In genomic region chr1:94648225-94649007, GRCh38 we compare ENCODE assay signal across 14 cellular contexts.
DNase-seq lines count a peak whose midpoint lies in the region; ATAC-seq, FAIRE-seq and TF ChIP-seq lines count a peak whose summit lies in the region.
"Had no signal": no experiment of that assay in that cellular context is flagged by ENCODE, and none has a peak within 500 bp of the region (broad histone marks: within the 10 kb centered on the region; RNA-seq: fewer than 3 reads in every experiment).

No MANE protein-coding gene starts in this region.

- H3K9me3 ChIP-seq in GM23248 (ENCODE audit: low read depth) = no peaks in the 10 kb centered on the region
- no peaks in the 10 kb centered on the region for H3K9me3 ChIP-seq in K562 (replicated peaks; ENCODE audit: control insufficient read depth, insufficient read depth, low read depth, low read length)

- DNase-seq in GM23248 (peak; percentile 99), K562 (ENCODE audit: extremely low read depth in 1 of 4, low spot score in 3 of 4) (peak; percentile 21 to 58 (median 37)), iris pigment epithelial cell (ENCODE audit: low read depth) (peak; percentile 100), hypothalamus (lab: John Stamatoyannopoulos, UW) (no peak), putamen (ENCODE audit: low spot score) (no peak)
- no peak for DNase-seq in activated T-helper 2 cell treated with anti-CD3 and anti-CD28 coated beads, Interferon-gamma antibody, Interleukin-2, Interleukin-4, amounts not matched to agents 10 μg/mL and 5 μg/mL and 100 μg/mL, durations not matched to agents 14 hours and 24 hours and 36 hours (ENCODE audit: low spot score)
- no peak for DNase-seq in stimulated activated naive CD4-positive, alpha-beta T cell treated with Interleukin-2 at 50 U/mL for 16 hours (lab: John Stamatoyannopoulos, UW)
- DNase-seq: activated CD4-positive, alpha-beta T cell treated with anti-CD3 and anti-CD28 coated beads for 36 hours; DND-41; NCI-H526; stimulated activated naive CD8-positive, alpha-beta T cell treated with anti-CD3 and anti-CD28 coated beads, Interleukin-15, Interleukin-2, amounts not matched to agents 100 U/mL and 50 U/mL, for 24 hours had no signal

- TF ChIP-seq RAD21 in K562 (CRISPR knock-in tag; conservative IDR thresholded peaks at IDR 0.05 in 1 of 2, IDR thresholded peaks at IDR 0.05 in 1 of 2) = no peak

- WGBS in GM23248 (ENCODE audit: low coverage in 1 of 2, low lambda C conversion rate in 2 of 2, missing lambda C conversion rate in 2 of 2), 2 experiments = 14 to 16% methylated on average over 14 of the region's 14 CpGs
- 4% methylated on average over 14 of the region's 14 CpGs for WGBS in K562 (ENCODE audit: insufficient coverage, low coverage, missing lambda C conversion rate)

- peaks cover 1% of the 10 kb centered on the region for H3K4me1 Mint-ChIP-seq in activated T-helper 2 cell treated with anti-CD3 and anti-CD28 coated beads, Interferon-gamma antibody, Interleukin-2, Interleukin-4, amounts not matched to agents 10 μg/mL and 5 μg/mL and 100 μg/mL, durations not matched to agents 14 hours and 24 hours and 36 hours (ENCODE audit: low read depth)
- H3K4me1 Mint-ChIP-seq: activated CD4-positive, alpha-beta T cell treated with anti-CD3 and anti-CD28 coated beads for 36 hours; central memory CD8-positive, alpha-beta T cell; neural progenitor cell had no signal

- H3K9me2 ChIP-seq in GM23248 (ENCODE audit: insufficient read depth) = no peaks in the 10 kb centered on the region

- ATAC-seq in K562 = peak; percentile 90
- ATAC-seq: activated CD4-positive, alpha-beta T cell treated with anti-CD3 and anti-CD28 coated beads for 36 hours; stimulated activated naive CD8-positive, alpha-beta T cell treated with anti-CD3 and anti-CD28 coated beads, Interleukin-15, Interleukin-2, amounts not matched to agents 100 U/mL and 50 U/mL, for 24 hours had no signal

- in situ Hi-C loops in GM23248 (cut with MboI) = no loop called here
- in situ Hi-C loops in K562 (cut with MboI) = no loop called here

- H3K4me3 ChIP-seq in GM23248 = no peak overlapping the region
- no peak overlapping the region for H3K4me3 ChIP-seq in K562
- H3K4me3 ChIP-seq in skin epidermis = no peak overlapping the region
- H3K4me3 ChIP-seq: neural progenitor cell had no signal

- H3K27me3 ChIP-seq in GM23248 (replicated peaks; ENCODE audit: insufficient read depth) = no peaks in the 10 kb centered on the region
- peaks cover 0 to 10% of the 10 kb centered on the region in 2 experiments; a peak in 3 of 5 replicates for H3K27me3 ChIP-seq in K562 (ENCODE audit: control insufficient read depth in 2 of 2, insufficient read depth in 2 of 2, low read length in 2 of 2)
- H3K27me3 ChIP-seq: neural progenitor cell had no signal

- peak; percentile 75; the same call in 1 of the 2 replicates for TF ChIP-seq EP300 in K562 (IDR thresholded peaks at IDR 0.05; ENCODE audit: low read length)

- H4K20me1 ChIP-seq in GM23248 (ENCODE audit: insufficient read depth) (no peaks in the 10 kb centered on the region), K562 (replicated peaks; ENCODE audit: control insufficient read depth, insufficient read depth, low read length) (no peaks in the 10 kb centered on the region)

- POLR2A ChIA-PET in K562 (lab: Yijun Ruan, JAX) = no interaction called here

- BruUV-seq in K562 (replicated peaks; lab: Mats Ljungman, UMichigan) = no TSS peak

- no peak for TF ChIP-seq CTCF in K562 (IDR thresholded peaks at IDR 0.05 in 2 of 3, conservative IDR thresholded peaks at IDR 0.05 in 1 of 3; ENCODE audit: insufficient read depth in 2 of 3, low read depth in 1 of 3, low read length in 3 of 3)

- H2AFZ ChIP-seq in GM23248 = 0 out of 2 replicates have a peak overlapping the region, but pooled peaks have one; percentile 18
- no peak overlapping the region for H2AFZ ChIP-seq in K562 (ENCODE audit: low read depth, low read length)
- H2AFZ ChIP-seq: neural progenitor cell had no signal

- H3K4me1 ChIP-seq in GM23248 (ENCODE audit: insufficient read depth) (peaks cover 48% of the 10 kb centered on the region), K562 (replicated peaks in 1 of 2; ENCODE audit: control insufficient read depth in 2 of 2, insufficient read depth in 2 of 2, low read length in 2 of 2) (peaks cover 0 to 11% of the 10 kb centered on the region in 2 experiments; a peak in 1 of 5 replicates)

- H3F3A ChIP-seq in GM23248 (ENCODE audit: insufficient read depth) = peaks cover 40% of the 10 kb centered on the region

- H3K36me3 ChIP-seq in GM23248 (ENCODE audit: low read depth) = no peaks in the 10 kb centered on the region
- no peaks in the 10 kb centered on the region for H3K36me3 ChIP-seq in K562 (ENCODE audit: control insufficient read depth, insufficient read depth, low read length)
- H3K36me3 ChIP-seq: neural progenitor cell had no signal

- peak overlapping the region; percentile 62 for H3K27ac ChIP-seq in GM23248
- H3K27ac ChIP-seq in K562 (ENCODE audit: extremely low read depth, low read depth, low read length) = no peak overlapping the region
- H3K27ac ChIP-seq in skin epidermis = peak overlapping the region in 15 of 21 experiments; percentile 2 to 67 (median 49)
- H3K27ac ChIP-seq: neural progenitor cell had no signal

- H3K9ac ChIP-seq in GM23248 = peak overlapping the region; percentile 7; the same call in 1 of the 2 replicates
- H3K9ac ChIP-seq in K562 (ENCODE audit: insufficient read depth in 1 of 2, low read depth in 2 of 2, low read length in 2 of 2) = no peak overlapping the region
- H3K9ac ChIP-seq: neural progenitor cell had no signal

- peak overlapping the region; percentile 54 for H3K4me2 ChIP-seq in GM23248 (ENCODE audit: unreplicated experiment)
- no peak overlapping the region for H3K4me2 ChIP-seq in K562 (ENCODE audit: insufficient read depth, low read length)
- H3K4me2 ChIP-seq: neural progenitor cell had no signal

- H3K4me3 Mint-ChIP-seq in activated T-helper 2 cell treated with anti-CD3 and anti-CD28 coated beads, Interferon-gamma antibody, Interleukin-2, Interleukin-4, amounts not matched to agents 10 μg/mL and 5 μg/mL and 100 μg/mL, durations not matched to agents 14 hours and 24 hours and 36 hours (ENCODE audit: low read depth) = no peak overlapping the region
- H3K4me3 Mint-ChIP-seq: activated CD4-positive, alpha-beta T cell treated with anti-CD3 and anti-CD28 coated beads for 36 hours; central memory CD8-positive, alpha-beta T cell; neural progenitor cell had no signal

- H3K9me3 Mint-ChIP-seq in activated T-helper 2 cell treated with anti-CD3 and anti-CD28 coated beads, Interferon-gamma antibody, Interleukin-2, Interleukin-4, amounts not matched to agents 10 μg/mL and 5 μg/mL and 100 μg/mL, durations not matched to agents 14 hours and 24 hours and 36 hours = no peaks in the 10 kb centered on the region
- H3K9me3 Mint-ChIP-seq: central memory CD8-positive, alpha-beta T cell had no signal

- CTCF ChIA-PET in K562 (lab: Yijun Ruan, JAX; ENCODE audit: low intra/inter-chr PET ratio) = no interaction called here

- H3K36me3 Mint-ChIP-seq in activated T-helper 2 cell treated with anti-CD3 and anti-CD28 coated beads, Interferon-gamma antibody, Interleukin-2, Interleukin-4, amounts not matched to agents 10 μg/mL and 5 μg/mL and 100 μg/mL, durations not matched to agents 14 hours and 24 hours and 36 hours (ENCODE audit: low read depth) = no peaks in the 10 kb centered on the region
- H3K36me3 Mint-ChIP-seq: neural progenitor cell had no signal

- H3K27ac Mint-ChIP-seq in activated T-helper 2 cell treated with anti-CD3 and anti-CD28 coated beads, Interferon-gamma antibody, Interleukin-2, Interleukin-4, amounts not matched to agents 10 μg/mL and 5 μg/mL and 100 μg/mL, durations not matched to agents 14 hours and 24 hours and 36 hours = no peak overlapping the region
- H3K27ac Mint-ChIP-seq: activated CD4-positive, alpha-beta T cell treated with anti-CD3 and anti-CD28 coated beads for 36 hours; neural progenitor cell had no signal

- FAIRE-seq in K562 (lab: Jason Lieb, UNC) = peak; percentile 65

- TF ChIP-seq POLR2A in K562 (conservative IDR thresholded peaks at IDR 0.05) = no peak

- peaks cover 1% of the 10 kb centered on the region for H3K27me3 Mint-ChIP-seq in activated T-helper 2 cell treated with anti-CD3 and anti-CD28 coated beads, Interferon-gamma antibody, Interleukin-2, Interleukin-4, amounts not matched to agents 10 μg/mL and 5 μg/mL and 100 μg/mL, durations not matched to agents 14 hours and 24 hours and 36 hours (ENCODE audit: low read depth)

- no peaks in the 10 kb centered on the region for H3K79me2 ChIP-seq in GM23248 (ENCODE audit: insufficient read depth)
- H3K79me2 ChIP-seq in K562 (ENCODE audit: control insufficient read depth, insufficient read depth, low read length) = no peaks in the 10 kb centered on the region

- intact Hi-C loops in K562 (cut with micrococcal nuclease) = no loop called here
- intact Hi-C loops in activated T-helper 2 cell treated with anti-CD3 and anti-CD28 coated beads, Interferon-gamma antibody, Interleukin-2, Interleukin-4, amounts not matched to agents 10 μg/mL and 5 μg/mL and 100 μg/mL, durations not matched to agents 14 hours and 24 hours and 36 hours (cut with micrococcal nuclease) = no loop called here

- peaks cover 2% of the 10 kb centered on the region for H3K9me1 ChIP-seq in K562 (ENCODE audit: control insufficient read depth, insufficient read depth, low read length)

TF ChIP-seq in K562, 482 proteins besides CTCF, POLR2A, EP300 and RAD21 (continues in another document):
- TF ChIP-seq MLX (CRISPR knock-in tag; conservative IDR thresholded peaks at IDR 0.05) = no peak
- TF ChIP-seq MCM7 (IDR thresholded peaks at IDR 0.05) = no peak
- no peak for TF ChIP-seq ZNF224 (CRISPR knock-in tag; IDR thresholded peaks at IDR 0.05)
- no peak for TF ChIP-seq ID3 (CRISPR knock-in tag; IDR thresholded peaks at IDR 0.05)
- no peak for TF ChIP-seq ID3 (tag; IDR thresholded peaks at IDR 0.05)
- TF ChIP-seq MAZ (CRISPR knock-in tag; conservative IDR thresholded peaks at IDR 0.05 in 1 of 2, IDR thresholded peaks at IDR 0.05 in 1 of 2) = no peak
- TF ChIP-seq SREBF2 (CRISPR knock-in tag; IDR thresholded peaks at IDR 0.05) = no peak

Comparison
In these comparisons a context has a peak if more than half of its experiments do, and no peak if none do; other contexts are left out.
1. DNase-seq: peak in GM23248 (single experiment), K562 (4 of 4) and iris pigment epithelial cell (single experiment); none in activated T-helper 2 cell treated with anti-CD3 and anti-CD28 coated beads, Interferon-gamma antibody, Interleukin-2, Interleukin-4, amounts not matched to agents 10 μg/mL and 5 μg/mL and 100 μg/mL, durations not matched to agents 14 hours and 24 hours and 36 hours (single experiment), hypothalamus (0 of 51), putamen (single experiment) and stimulated activated naive CD4-positive, alpha-beta T cell treated with Interleukin-2 at 50 U/mL for 16 hours (single experiment).